ENCODE assay signal across 32 cellular contexts in the genomic region with DNA sequence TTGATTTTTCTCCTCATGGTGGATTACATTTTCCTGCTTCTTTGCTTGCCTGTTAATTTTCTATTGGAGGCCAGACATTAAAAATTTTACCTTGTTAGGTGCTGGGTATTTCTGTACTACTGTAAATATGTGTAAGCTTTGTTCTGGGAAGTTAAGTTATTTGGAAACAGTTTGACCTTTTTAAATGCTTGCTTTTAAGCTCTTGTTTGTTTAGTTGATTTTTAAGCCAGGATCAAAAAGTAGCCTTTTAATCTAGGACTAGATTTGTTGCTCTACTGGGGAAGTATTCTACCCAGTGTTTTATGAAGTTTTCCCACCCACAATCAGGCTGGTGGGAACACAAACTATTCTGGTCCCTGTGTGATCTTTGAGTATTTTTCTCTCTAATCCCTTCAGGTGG.
"Had no signal": no experiment of that assay in that cellular context is flagged by ENCODE, and none has a peak within 500 bp of the region (broad histone marks: within the 10 kb centered on the region; RNA-seq: fewer than 3 reads in every experiment).

No MANE protein-coding gene starts in this region.

- H3K9me3 Mint-ChIP-seq: activated CD8-positive, alpha-beta T cell treated with anti-CD3 and anti-CD28 coated beads for 36 hours; activated T-cell treated with anti-CD3 and anti-CD28 coated beads, Interleukin-2, amount 50 U/mL, for 4 hours; activated T-helper 17 cell treated with anti-CD3 and anti-CD28 coated beads, Interleukin-2, amount 50 U/mL, for 72 hours; effector memory CD8-positive, alpha-beta T cell; T-helper 2 cell treated with Interferon-gamma antibody and Interleukin-4, amounts not matched to agents 5 μg/mL and 100 μg/mL, for 36 hours had no signal

- H3K27me3 ChIP-seq: body of pancreas had no signal

- H3K4me1 Mint-ChIP-seq: activated T-helper 17 cell treated with anti-CD3 and anti-CD28 coated beads, Interleukin-2, amount 50 U/mL, for 72 hours had no signal

- ATAC-seq: activated CD8-positive, alpha-beta T cell treated with anti-CD3 and anti-CD28 coated beads for 36 hours; activated T-cell treated with anti-CD3 and anti-CD28 coated beads, Interleukin-2, amount 50 U/mL, for 4 hours; activated T-helper 17 cell treated with anti-CD3 and anti-CD28 coated beads, Interleukin-2, amount 50 U/mL, for 72 hours; body of pancreas; effector memory CD8-positive, alpha-beta T cell; esophagus mucosa; T-helper 17 cell had no signal

- H3K4me3 Mint-ChIP-seq: activated CD8-positive, alpha-beta T cell treated with anti-CD3 and anti-CD28 coated beads for 36 hours; activated naive CD8-positive, alpha-beta T cell; activated T-cell treated with anti-CD3 and anti-CD28 coated beads, Interleukin-2, amount 50 U/mL, for 4 hours; activated T-helper 17 cell treated with anti-CD3 and anti-CD28 coated beads, Interleukin-2, amount 50 U/mL, for 72 hours; effector memory CD8-positive, alpha-beta T cell; T-helper 17 cell; T-helper 2 cell treated with Interferon-gamma antibody and Interleukin-4, amounts not matched to agents 5 μg/mL and 100 μg/mL, for 36 hours had no signal

- H3K27ac ChIP-seq: body of pancreas, epithelial cell of prostate had no signal

- H3K4me3 ChIP-seq: body of pancreas had no signal

- H3K36me3 Mint-ChIP-seq: activated naive CD8-positive, alpha-beta T cell had no signal

- FAIRE-seq: endothelial cell of umbilical vein, frontal cortex had no signal

- DNase-seq: activated CD4-positive, alpha-beta T cell treated with anti-CD3 and anti-CD28 coated beads for 4 hours; activated CD4-positive, alpha-beta T cell treated with anti-CD3 and anti-CD28 coated beads, Interleukin-2, amount 50 U/mL, for 1 hour; activated CD4-positive, alpha-beta T cell treated with anti-CD3 and anti-CD28 coated beads, Interleukin-2, amount 50 U/mL, for 48 hours; activated CD4-positive, CD25-positive, alpha-beta regulatory T cell; activated CD4-positive, CD25-positive, alpha-beta regulatory T cell treated with anti-CD3 and anti-CD28 coated beads, Interleukin-2, amount 50 U/mL, for 72 hours; activated CD8-positive, alpha-beta memory T cell treated with anti-CD3 and anti-CD28 coated beads for 24 hours; activated CD8-positive, alpha-beta T cell treated with anti-CD3 and anti-CD28 coated beads for 36 hours; activated effector memory CD4-positive, alpha-beta T cell treated with Interleukin-2 at 50 U/mL for 16 hours; activated gamma-delta T cell treated with Interleukin-2 at 50 U/mL for 16 hours; activated naive CD4-positive, alpha-beta T cell treated with anti-CD3 and anti-CD28 coated beads, Interleukin-2, amount 50 U/mL, for 16 hours; activated naive CD4-positive, alpha-beta T cell treated with Interleukin-2 at 50 U/mL for 16 hours; activated T-cell treated with anti-CD3 and anti-CD28 coated beads, Interleukin-2, amount 50 U/mL, for 4 hours; amniotic stem cell; anterior cingulate cortex; body of pancreas; caudate nucleus; cortex of kidney; dermis blood vessel endothelial cell; effector CD4-positive, alpha-beta T cell; effector memory CD8-positive, alpha-beta T cell; foreskin fibroblast; head of caudate nucleus; T-helper 1 cell; T-helper 17 cell; T1000 had no signal

- H3K9me3 ChIP-seq: body of pancreas had no signal

- H3K27ac Mint-ChIP-seq: activated CD8-positive, alpha-beta T cell treated with anti-CD3 and anti-CD28 coated beads for 36 hours; activated naive CD8-positive, alpha-beta T cell; activated T-helper 17 cell treated with anti-CD3 and anti-CD28 coated beads, Interleukin-2, amount 50 U/mL, for 72 hours; T-helper 17 cell; T-helper 2 cell treated with Interferon-gamma antibody and Interleukin-4, amounts not matched to agents 5 μg/mL and 100 μg/mL, for 36 hours had no signal

- H3K27me3 Mint-ChIP-seq: activated CD8-positive, alpha-beta T cell treated with anti-CD3 and anti-CD28 coated beads for 36 hours; activated naive CD8-positive, alpha-beta T cell; activated T-helper 17 cell treated with anti-CD3 and anti-CD28 coated beads, Interleukin-2, amount 50 U/mL, for 72 hours; effector memory CD8-positive, alpha-beta T cell; T-helper 17 cell had no signal
